Comparison of ENCODE assay signal across 9 cellular contexts in the genomic region with DNA sequence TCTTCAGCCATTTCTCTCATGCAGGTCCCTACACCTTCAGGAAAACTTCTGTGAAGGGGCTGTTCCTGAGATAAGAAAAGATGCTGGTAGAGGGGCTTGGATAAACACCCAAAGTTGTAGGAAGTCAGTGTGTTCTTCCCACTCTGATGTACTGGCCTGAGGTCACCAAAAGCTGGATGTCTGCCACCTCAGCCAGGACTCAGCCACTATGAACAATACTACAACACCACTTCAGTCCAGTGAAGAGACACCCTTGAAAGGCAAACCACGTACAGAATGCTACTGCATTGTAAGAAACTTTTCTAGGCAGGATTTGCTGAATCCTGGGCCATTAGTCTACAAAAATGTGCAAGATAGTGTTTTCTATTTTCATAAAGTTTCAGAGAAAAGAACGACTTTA. TPM values are rescaled to one million over a fixed set of nuclear protein-coding genes. Genes with fewer than 3 reads are reported as not detected.
A peak's percentile ranks its signal among the peaks of the same experiment; 100 is the strongest.
DNase-seq lines count a peak whose midpoint lies in the region; TF ChIP-seq lines count a peak whose summit lies in the region.
"Had no signal": no experiment of that assay in that cellular context is flagged by ENCODE, and none has a peak within 500 bp of the region (broad histone marks: within the 10 kb centered on the region; RNA-seq: fewer than 3 reads in every experiment).

No MANE protein-coding gene starts in this region.

- CTCF ChIA-PET in activated CD4-positive, alpha-beta T cell treated with anti-CD3 and anti-CD28 coated beads, Interleukin-2, amount 10 ng/mL, durations not matched to agents 7 days and 5 days (lab: Charles Lee), result interaction anchor here (0.6 to 1.4 kb wide), 3 partner anchors 10 to 161 kb away, joined by 3 to 4 read pairs (median 3); no protein-coding TSS in a partner anchor

- 21% methylated on average over 2 of the region's 2 CpGs for WGBS in lower leg skin, 2 donors

- no peak for DNase-seq in AG09309 (ENCODE audit: low read depth)
- DNase-seq in LHCN-M2 (ENCODE audit: low read depth), result peak; percentile 60
- no peak for DNase-seq in epithelial cell of esophagus (ENCODE audit: low read depth)
- peak; percentile 54 for DNase-seq in mucosa of gallbladder (ENCODE audit: low spot score)
- DNase-seq in lower leg skin (ENCODE audit: low spot score in 2 of 2), result no peak
- no peak for DNase-seq in activated CD8-positive, alpha-beta memory T cell treated with anti-CD3 and anti-CD28 coated beads, Interleukin-2, amount 50 U/mL, for 48 hours
- no peak for DNase-seq in T1000 (lab: John Stamatoyannopoulos, UW)
- DNase-seq in activated CD4-positive, alpha-beta T cell treated with anti-CD3 and anti-CD28 coated beads, Interleukin-2, amount 10 ng/mL, durations not matched to agents 7 days and 5 days, result no peak

- peaks cover 10% of the 10 kb centered on the region for H3K4me1 Mint-ChIP-seq in activated CD4-positive, alpha-beta T cell treated with anti-CD3 and anti-CD28 coated beads, Interleukin-2, amount 10 ng/mL, durations not matched to agents 7 days and 5 days

- POLR2A ChIA-PET in activated CD4-positive, alpha-beta T cell treated with anti-CD3 and anti-CD28 coated beads, Interleukin-2, amount 10 ng/mL, durations not matched to agents 7 days and 5 days (lab: Charles Lee), result no interaction called here

- TF ChIP-seq POLR2A in lower leg skin (IDR thresholded peaks at IDR 0.05), result no peak

- H3K27ac Mint-ChIP-seq in activated CD4-positive, alpha-beta T cell treated with anti-CD3 and anti-CD28 coated beads, Interleukin-2, amount 10 ng/mL, durations not matched to agents 7 days and 5 days, result no peak overlapping the region

- intact Hi-C loops in lower leg skin (cut with DNase I; ENCODE audit: low total_unique reads), result no loop called here

- peaks cover 59% of the 10 kb centered on the region for H3K27me3 Mint-ChIP-seq in activated CD4-positive, alpha-beta T cell treated with anti-CD3 and anti-CD28 coated beads, Interleukin-2, amount 10 ng/mL, durations not matched to agents 7 days and 5 days

- no peaks in the 10 kb centered on the region for H3K36me3 Mint-ChIP-seq in activated CD4-positive, alpha-beta T cell treated with anti-CD3 and anti-CD28 coated beads, Interleukin-2, amount 10 ng/mL, durations not matched to agents 7 days and 5 days (ENCODE audit: low read depth)

- H3K4me3 ChIP-seq in AG09309 (ENCODE audit: control insufficient read depth, low read depth, low read length), result peak overlapping the region; percentile 97
- peak overlapping the region; percentile 83 for H3K4me3 ChIP-seq in epithelial cell of esophagus (ENCODE audit: low read length)
- H3K4me3 ChIP-seq in lower leg skin (ENCODE audit: low read depth, poor library complexity, severe bottlenecking), result no peak overlapping the region
- H3K4me3 ChIP-seq: mucosa of descending colon had no signal

- H3K9me3 Mint-ChIP-seq in activated CD4-positive, alpha-beta T cell treated with anti-CD3 and anti-CD28 coated beads, Interleukin-2, amount 10 ng/mL, durations not matched to agents 7 days and 5 days, result no peaks in the 10 kb centered on the region

- no peak for TF ChIP-seq CTCF in AG09309 (IDR thresholded peaks at IDR 0.05; ENCODE audit: control insufficient read depth, insufficient read depth, low read depth, low read length, missing control alignments)
- TF ChIP-seq CTCF in epithelial cell of esophagus (IDR thresholded peaks at IDR 0.05; ENCODE audit: insufficient read depth, low read depth, low read length, missing control alignments), result no peak
- TF ChIP-seq CTCF in lower leg skin (IDR thresholded peaks at IDR 0.05), result no peak

- H3K4me3 Mint-ChIP-seq in activated CD4-positive, alpha-beta T cell treated with anti-CD3 and anti-CD28 coated beads, Interleukin-2, amount 10 ng/mL, durations not matched to agents 7 days and 5 days, result no peak overlapping the region

RNA-seq across cellular contexts. Expression of a gene that starts 2.4 kb away (rescaled TPM):
- 40.1 and 47.7 TPM in 2 replicates for total RNA-seq in LHCN-M2 (2014; rRNA removed)
- 28.2 TPM for polyA plus RNA-seq in LHCN-M2 (2012)
- 46.2 TPM for total RNA-seq in mucosa of gallbladder
- 100 to 1,000 TPM in 1 of 4 donors, 10 to 100 TPM in 3; 59.4 to 118 (median 66.1) TPM for total RNA-seq in lower leg skin
- total RNA-seq in activated CD4-positive, alpha-beta T cell treated with anti-CD3 and anti-CD28 coated beads, Interleukin-2, amount 10 ng/mL, durations not matched to agents 7 days and 5 days, result under 1 TPM; 0.32 to 0.37 TPM

RNA-seq across cellular contexts. Expression of a gene that starts 54.0 kb away (rescaled TPM):
- total RNA-seq in LHCN-M2 (2014; rRNA removed) (199 and 222 TPM in 2 replicates), mucosa of gallbladder (3.5 TPM), lower leg skin (1 to 10 TPM; 2.5 to 7.0 (median 3.0) TPM)
- 29.3 TPM for polyA plus RNA-seq in LHCN-M2 (2012)
- total RNA-seq in activated CD4-positive, alpha-beta T cell treated with anti-CD3 and anti-CD28 coated beads, Interleukin-2, amount 10 ng/mL, durations not matched to agents 7 days and 5 days, result 100 to 1,000 TPM; 173 to 203 TPM

Comparison
In these comparisons a context has a peak if more than half of its experiments do, and no peak if none do; other contexts are left out.
1. DNase-seq: peak in LHCN-M2 (single experiment) and mucosa of gallbladder (single experiment); none in AG09309 (single experiment), epithelial cell of esophagus (single experiment), lower leg skin (0 of 2), activated CD8-positive, alpha-beta memory T cell treated with anti-CD3 and anti-CD28 coated beads, Interleukin-2, amount 50 U/mL, for 48 hours (single experiment), T1000 (single experiment) and activated CD4-positive, alpha-beta T cell treated with anti-CD3 and anti-CD28 coated beads, Interleukin-2, amount 10 ng/mL, durations not matched to agents 7 days and 5 days (single experiment).
2. RNA of a gene that starts 2.4 kb away (total RNA-seq): 59.4 to 118 TPM in lower leg skin, 40.1 to 47.7 TPM in LHCN-M2 and 46.2 TPM in mucosa of gallbladder (single experiment); 0.32 to 0.37 TPM in activated CD4-positive, alpha-beta T cell treated with anti-CD3 and anti-CD28 coated beads, Interleukin-2, amount 10 ng/mL, durations not matched to agents 7 days and 5 days; every median in the first group is over 10 times any median in the second.
3. RNA of a gene that starts 54.0 kb away (total RNA-seq): 199 to 222 TPM in LHCN-M2 and 173 to 203 TPM in activated CD4-positive, alpha-beta T cell treated with anti-CD3 and anti-CD28 coated beads, Interleukin-2, amount 10 ng/mL, durations not matched to agents 7 days and 5 days; 3.5 TPM in mucosa of gallbladder (single experiment) and 2.5 to 7.0 TPM in lower leg skin; every median in the first group is over 10 times any median in the second.